ENCODE assay signal across 18 cellular contexts in the genomic region with DNA sequence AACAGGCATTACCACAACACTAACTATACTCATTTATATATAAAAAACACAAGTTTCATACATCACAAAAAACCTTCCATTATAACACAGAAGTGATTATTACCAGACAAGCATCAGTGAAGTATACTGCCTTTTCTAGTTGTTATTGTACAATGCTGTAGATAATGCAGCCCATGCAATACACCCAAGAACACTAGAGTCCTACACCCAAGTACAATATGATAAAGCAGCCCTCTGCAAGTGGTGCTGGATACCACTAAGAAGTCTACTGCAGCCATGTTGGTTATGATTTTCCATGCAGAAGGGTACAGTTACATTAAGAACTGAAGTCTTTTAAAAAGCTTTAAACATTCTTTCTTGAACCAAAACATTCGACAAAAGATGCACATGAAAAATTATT.
"Had no signal": no experiment of that assay in that cellular context is flagged by ENCODE, and none has a peak within 500 bp of the region (broad histone marks: within the 10 kb centered on the region; RNA-seq: fewer than 3 reads in every experiment).

No MANE protein-coding gene starts in this region.

- DNase-seq: activated B cell treated with CpG ODN at 0.5 μM for 24 hours; activated CD4-positive, alpha-beta T cell treated with anti-CD3 and anti-CD28 coated beads for 48 hours; activated CD8-positive, alpha-beta memory T cell treated with anti-CD3 and anti-CD28 coated beads, Interleukin-2, amount 50 U/mL, for 48 hours; activated naive CD8-positive, alpha-beta T cell treated with anti-CD3 and anti-CD28 coated beads for 36 hours; amygdala; effector CD8-positive, alpha-beta T cell; heart left ventricle; left colon; lower lobe of right lung; pancreas; retina; stimulated activated CD4-positive, alpha-beta T cell treated with anti-CD3 and anti-CD28 coated beads, Interleukin-15, amount 100 ng/mL, for 24 hours; stimulated activated CD4-positive, alpha-beta T cell treated with anti-CD3 and anti-CD28 coated beads, Interleukin-4, amount 100 ng/mL, for 1 hour; tibial artery had no signal

- H3K27ac ChIP-seq: lower lobe of right lung, pancreas, tibial artery, vagina had no signal

- H3K9me3 ChIP-seq: heart left ventricle, lower lobe of right lung, pancreas, tibial artery, vagina had no signal

- ATAC-seq: heart left ventricle, left colon, lower lobe of right lung, pancreas had no signal

- H3K27me3 ChIP-seq: heart left ventricle, pancreas, tibial artery, vagina had no signal

- H3K4me3 ChIP-seq: heart left ventricle, lower lobe of right lung, pancreas, tibial artery, vagina had no signal

- FAIRE-seq: frontal cortex, islet of Langerhans, pancreas, TTC549 had no signal
